ENCODE assay signal across 1 cellular context in the genomic region with DNA sequence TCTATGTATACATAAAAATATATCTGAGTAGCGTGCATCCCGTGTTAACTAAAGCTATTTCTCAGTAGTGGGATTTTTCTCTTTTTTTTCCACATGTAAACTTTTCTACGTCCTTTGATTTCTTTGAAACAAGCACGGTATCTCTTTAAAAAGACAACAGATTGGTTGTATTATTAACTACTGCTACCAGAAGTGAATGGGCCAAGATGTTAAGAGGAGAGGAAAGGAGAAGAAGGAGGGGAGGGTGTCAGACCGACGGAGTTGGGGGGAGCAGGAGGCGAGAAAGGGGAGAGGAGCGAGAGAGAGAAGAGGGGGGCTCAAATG.
TF ChIP-seq lines count a peak whose summit lies in the region.

No MANE protein-coding gene starts in this region.

TF ChIP-seq in H1, 55 proteins besides CTCF, POLR2A, EP300 and RAD21 (continued from another document):
- TF ChIP-seq, protein P1, sequence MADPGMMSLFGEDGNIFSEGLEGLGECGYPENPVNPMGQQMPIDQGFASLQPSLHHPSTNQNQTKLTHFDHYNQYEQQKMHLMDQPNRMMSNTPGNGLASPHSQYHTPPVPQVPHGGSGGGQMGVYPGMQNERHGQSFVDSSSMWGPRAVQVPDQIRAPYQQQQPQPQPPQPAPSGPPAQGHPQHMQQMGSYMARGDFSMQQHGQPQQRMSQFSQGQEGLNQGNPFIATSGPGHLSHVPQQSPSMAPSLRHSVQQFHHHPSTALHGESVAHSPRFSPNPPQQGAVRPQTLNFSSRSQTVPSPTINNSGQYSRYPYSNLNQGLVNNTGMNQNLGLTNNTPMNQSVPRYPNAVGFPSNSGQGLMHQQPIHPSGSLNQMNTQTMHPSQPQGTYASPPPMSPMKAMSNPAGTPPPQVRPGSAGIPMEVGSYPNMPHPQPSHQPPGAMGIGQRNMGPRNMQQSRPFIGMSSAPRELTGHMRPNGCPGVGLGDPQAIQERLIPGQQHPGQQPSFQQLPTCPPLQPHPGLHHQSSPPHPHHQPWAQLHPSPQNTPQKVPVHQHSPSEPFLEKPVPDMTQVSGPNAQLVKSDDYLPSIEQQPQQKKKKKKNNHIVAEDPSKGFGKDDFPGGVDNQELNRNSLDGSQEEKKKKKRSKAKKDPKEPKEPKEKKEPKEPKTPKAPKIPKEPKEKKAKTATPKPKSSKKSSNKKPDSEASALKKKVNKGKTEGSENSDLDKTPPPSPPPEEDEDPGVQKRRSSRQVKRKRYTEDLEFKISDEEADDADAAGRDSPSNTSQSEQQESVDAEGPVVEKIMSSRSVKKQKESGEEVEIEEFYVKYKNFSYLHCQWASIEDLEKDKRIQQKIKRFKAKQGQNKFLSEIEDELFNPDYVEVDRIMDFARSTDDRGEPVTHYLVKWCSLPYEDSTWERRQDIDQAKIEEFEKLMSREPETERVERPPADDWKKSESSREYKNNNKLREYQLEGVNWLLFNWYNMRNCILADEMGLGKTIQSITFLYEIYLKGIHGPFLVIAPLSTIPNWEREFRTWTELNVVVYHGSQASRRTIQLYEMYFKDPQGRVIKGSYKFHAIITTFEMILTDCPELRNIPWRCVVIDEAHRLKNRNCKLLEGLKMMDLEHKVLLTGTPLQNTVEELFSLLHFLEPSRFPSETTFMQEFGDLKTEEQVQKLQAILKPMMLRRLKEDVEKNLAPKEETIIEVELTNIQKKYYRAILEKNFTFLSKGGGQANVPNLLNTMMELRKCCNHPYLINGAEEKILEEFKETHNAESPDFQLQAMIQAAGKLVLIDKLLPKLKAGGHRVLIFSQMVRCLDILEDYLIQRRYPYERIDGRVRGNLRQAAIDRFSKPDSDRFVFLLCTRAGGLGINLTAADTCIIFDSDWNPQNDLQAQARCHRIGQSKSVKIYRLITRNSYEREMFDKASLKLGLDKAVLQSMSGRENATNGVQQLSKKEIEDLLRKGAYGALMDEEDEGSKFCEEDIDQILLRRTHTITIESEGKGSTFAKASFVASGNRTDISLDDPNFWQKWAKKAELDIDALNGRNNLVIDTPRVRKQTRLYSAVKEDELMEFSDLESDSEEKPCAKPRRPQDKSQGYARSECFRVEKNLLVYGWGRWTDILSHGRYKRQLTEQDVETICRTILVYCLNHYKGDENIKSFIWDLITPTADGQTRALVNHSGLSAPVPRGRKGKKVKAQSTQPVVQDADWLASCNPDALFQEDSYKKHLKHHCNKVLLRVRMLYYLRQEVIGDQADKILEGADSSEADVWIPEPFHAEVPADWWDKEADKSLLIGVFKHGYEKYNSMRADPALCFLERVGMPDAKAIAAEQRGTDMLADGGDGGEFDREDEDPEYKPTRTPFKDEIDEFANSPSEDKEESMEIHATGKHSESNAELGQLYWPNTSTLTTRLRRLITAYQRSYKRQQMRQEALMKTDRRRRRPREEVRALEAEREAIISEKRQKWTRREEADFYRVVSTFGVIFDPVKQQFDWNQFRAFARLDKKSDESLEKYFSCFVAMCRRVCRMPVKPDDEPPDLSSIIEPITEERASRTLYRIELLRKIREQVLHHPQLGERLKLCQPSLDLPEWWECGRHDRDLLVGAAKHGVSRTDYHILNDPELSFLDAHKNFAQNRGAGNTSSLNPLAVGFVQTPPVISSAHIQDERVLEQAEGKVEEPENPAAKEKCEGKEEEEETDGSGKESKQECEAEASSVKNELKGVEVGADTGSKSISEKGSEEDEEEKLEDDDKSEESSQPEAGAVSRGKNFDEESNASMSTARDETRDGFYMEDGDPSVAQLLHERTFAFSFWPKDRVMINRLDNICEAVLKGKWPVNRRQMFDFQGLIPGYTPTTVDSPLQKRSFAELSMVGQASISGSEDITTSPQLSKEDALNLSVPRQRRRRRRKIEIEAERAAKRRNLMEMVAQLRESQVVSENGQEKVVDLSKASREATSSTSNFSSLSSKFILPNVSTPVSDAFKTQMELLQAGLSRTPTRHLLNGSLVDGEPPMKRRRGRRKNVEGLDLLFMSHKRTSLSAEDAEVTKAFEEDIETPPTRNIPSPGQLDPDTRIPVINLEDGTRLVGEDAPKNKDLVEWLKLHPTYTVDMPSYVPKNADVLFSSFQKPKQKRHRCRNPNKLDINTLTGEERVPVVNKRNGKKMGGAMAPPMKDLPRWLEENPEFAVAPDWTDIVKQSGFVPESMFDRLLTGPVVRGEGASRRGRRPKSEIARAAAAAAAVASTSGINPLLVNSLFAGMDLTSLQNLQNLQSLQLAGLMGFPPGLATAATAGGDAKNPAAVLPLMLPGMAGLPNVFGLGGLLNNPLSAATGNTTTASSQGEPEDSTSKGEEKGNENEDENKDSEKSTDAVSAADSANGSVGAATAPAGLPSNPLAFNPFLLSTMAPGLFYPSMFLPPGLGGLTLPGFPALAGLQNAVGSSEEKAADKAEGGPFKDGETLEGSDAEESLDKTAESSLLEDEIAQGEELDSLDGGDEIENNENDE (IDR thresholded peaks at IDR 0.05; ENCODE audit: insufficient replicate concordance, low read length), result no peak
- TF ChIP-seq HDAC6 (IDR thresholded peaks at IDR 0.05; ENCODE audit: low read depth, low read length), result no peak
- no peak for TF ChIP-seq RXRA (IDR thresholded peaks at IDR 0.05; ENCODE audit: insufficient read depth, low read depth, low read length)
- no peak for TF ChIP-seq BRCA1 (IDR thresholded peaks at IDR 0.05; ENCODE audit: low read depth, low read length)
